ENCODE assay signal across 15 cellular contexts in genomic region chr9:2984481-2984880, GRCh38.
DNase-seq lines count a peak whose midpoint lies in the region; TF ChIP-seq lines count a peak whose summit lies in the region.
"Had no signal": no experiment of that assay in that cellular context is flagged by ENCODE, and none has a peak within 500 bp of the region (broad histone marks: within the 10 kb centered on the region; RNA-seq: fewer than 3 reads in every experiment).

No MANE protein-coding gene starts in this region.

- peak; percentile 49 for DNase-seq in GM04503 (ENCODE audit: low read depth)
- peak; percentile 13 for DNase-seq in choroid plexus epithelial cell (ENCODE audit: low read depth)
- peak; percentile 13 for DNase-seq in putamen (ENCODE audit: low spot score)
- no peak for DNase-seq in SHP77 treated with DMSO at 0.1 percent for 48 hours (lab: John Stamatoyannopoulos, UW)
- no peak for DNase-seq in activated CD4-positive, alpha-beta T cell treated with anti-CD3 and anti-CD28 coated beads, Interleukin-2, amount 50 U/mL, for 48 hours
- DNase-seq in HCEC 1CT: no peak
- no peak for DNase-seq in NCI-H1105 (lab: John Stamatoyannopoulos, UW)
- DNase-seq: ACHN; CD4-positive, alpha-beta memory T cell; DMS153; DMS79; GF-D8; H9 had no signal

- no peak for TF ChIP-seq CTCF in choroid plexus epithelial cell (conservative IDR thresholded peaks at IDR 0.05; ENCODE audit: low read depth, low read length)

- no peak overlapping the region for H3K4me3 ChIP-seq in choroid plexus epithelial cell (ENCODE audit: low read depth, low read length)
- H3K4me3 ChIP-seq: BLaER1, GM12878 had no signal

Comparison
In these comparisons a context has a peak if more than half of its experiments do, and no peak if none do; other contexts are left out.
1. DNase-seq: peak in GM04503 (single experiment), choroid plexus epithelial cell (single experiment) and putamen (single experiment); none in SHP77 treated with DMSO at 0.1 percent for 48 hours (single experiment), activated CD4-positive, alpha-beta T cell treated with anti-CD3 and anti-CD28 coated beads, Interleukin-2, amount 50 U/mL, for 48 hours (0 of 2), HCEC 1CT (single experiment) and NCI-H1105 (single experiment).